ENCODE assay signal across 8 cellular contexts in genomic region chr15:63891079-63891762, GRCh38. TPM values are rescaled to one million over a fixed set of nuclear protein-coding genes. Genes with fewer than 3 reads are reported as not detected.
DNase-seq lines count a peak whose midpoint lies in the region; ATAC-seq, FAIRE-seq and TF ChIP-seq lines count a peak whose summit lies in the region.

No MANE protein-coding gene starts in this region.

- 0 out of 2 replicates have a peak overlapping the region, but pooled peaks have one; percentile 18 for H3K9ac ChIP-seq in Karpas-422 (ENCODE audit: low read length)

- peak in 1 of 2 donors; percentile 39 for ATAC-seq in activated T-cell treated with anti-CD3 and anti-CD28 coated beads, Interleukin-2, amount 50 U/mL, for 4 hours
- no peak for ATAC-seq in GM18498 (IDR thresholded peaks at IDR 0.05; ENCODE audit: unreplicated experiment)

- H3K27ac Mint-ChIP-seq in neural crest cell (ENCODE audit: unreplicated experiment) = peak overlapping the region; percentile 88

- H3K27ac ChIP-seq in Karpas-422 (ENCODE audit: low read length) (peak overlapping the region; percentile 89), Peyer's patch (peak overlapping the region in 2 of 4 donors; percentile 22 to 50)

- H3K9me3 Mint-ChIP-seq in activated T-cell treated with anti-CD3 and anti-CD28 coated beads, Interleukin-2, amount 50 U/mL, for 4 hours = no peaks in the 10 kb centered on the region
- no peaks in the 10 kb centered on the region for H3K9me3 Mint-ChIP-seq in neural crest cell

- TF ChIP-seq CTCF in D721Med (IDR thresholded peaks at IDR 0.05; ENCODE audit: insufficient read depth, missing control alignments) = peak; percentile 86
- TF ChIP-seq CTCF in Peyer's patch (IDR thresholded peaks at IDR 0.05) = peak; percentile 72 to 89 (median 85)
- TF ChIP-seq CTCF in fibroblast of pulmonary artery (IDR thresholded peaks at IDR 0.05; ENCODE audit: low read length, missing control alignments) = peak; percentile 89
- TF ChIP-seq CTCF in neural crest cell (conservative IDR thresholded peaks at IDR 0.05) = peak; percentile 95

- no peaks in the 10 kb centered on the region for H3K9me3 ChIP-seq in Karpas-422 (ENCODE audit: low read length)
- H3K9me3 ChIP-seq in Peyer's patch = no peaks in the 10 kb centered on the region

- H3K79me2 ChIP-seq in Karpas-422 (ENCODE audit: low read length) = no peaks in the 10 kb centered on the region

- no peaks in the 10 kb centered on the region for H3K27me3 ChIP-seq in Karpas-422 (ENCODE audit: low read length)
- H3K27me3 ChIP-seq in Peyer's patch = no peaks in the 10 kb centered on the region

- TF ChIP-seq POLR2A in Peyer's patch (IDR thresholded peaks at IDR 0.05) = no peak

- H3K4me1 ChIP-seq in Karpas-422 (ENCODE audit: low read length) = peaks cover 49% of the 10 kb centered on the region
- peaks cover 0 to 28% (median 20%) of the 10 kb centered on the region in 4 donors for H3K4me1 ChIP-seq in Peyer's patch

- no peak overlapping the region for H3K4me3 Mint-ChIP-seq in activated T-cell treated with anti-CD3 and anti-CD28 coated beads, Interleukin-2, amount 50 U/mL, for 4 hours
- H3K4me3 Mint-ChIP-seq in neural crest cell = no peak overlapping the region

- H3K36me3 Mint-ChIP-seq in activated T-cell treated with anti-CD3 and anti-CD28 coated beads, Interleukin-2, amount 50 U/mL, for 4 hours (ENCODE audit: insufficient read depth) = no peaks in the 10 kb centered on the region
- no peaks in the 10 kb centered on the region for H3K36me3 Mint-ChIP-seq in neural crest cell (ENCODE audit: low read depth)

- no peaks in the 10 kb centered on the region for H3K9me2 ChIP-seq in Karpas-422 (replicated peaks; ENCODE audit: insufficient read depth, low read length)

- H3K27me3 Mint-ChIP-seq in activated T-cell treated with anti-CD3 and anti-CD28 coated beads, Interleukin-2, amount 50 U/mL, for 4 hours (ENCODE audit: low read depth) = no peaks in the 10 kb centered on the region
- H3K27me3 Mint-ChIP-seq in neural crest cell (ENCODE audit: low read depth) = no peaks in the 10 kb centered on the region

- FAIRE-seq in D721Med (lab: Jason Lieb, UNC) = no peak

- DNase-seq in D721Med (ENCODE audit: insufficient read length, low spot score) (peak; percentile 62), Karpas-422 (peak; percentile 92), Peyer's patch (peak; percentile 80 to 92 (median 85)), fibroblast of pulmonary artery (ENCODE audit: low read depth) (peak; percentile 85), neural crest cell (ENCODE audit: low read depth, low spot score) (peak; percentile 90), stromal cell of bone marrow (ENCODE audit: low read depth) (peak; percentile 41)
- DNase-seq in activated T-cell treated with anti-CD3 and anti-CD28 coated beads, Interleukin-2, amount 50 U/mL, for 4 hours = peak; percentile 75

- H2AFZ ChIP-seq in Karpas-422 (ENCODE audit: low read length) = 0 out of 2 replicates have a peak overlapping the region, but pooled peaks have one; percentile 14

- H3K4me2 ChIP-seq in Karpas-422 (ENCODE audit: low read depth, low read length, poor library complexity, severe bottlenecking) = no peak overlapping the region

- no peaks in the 10 kb centered on the region for H4K20me1 ChIP-seq in Karpas-422 (ENCODE audit: insufficient read depth, low read depth, low read length)

- H3K4me1 Mint-ChIP-seq in activated T-cell treated with anti-CD3 and anti-CD28 coated beads, Interleukin-2, amount 50 U/mL, for 4 hours (ENCODE audit: low read depth) = peaks cover 54% of the 10 kb centered on the region
- peaks cover 14% of the 10 kb centered on the region for H3K4me1 Mint-ChIP-seq in neural crest cell

- H3K4me3 ChIP-seq in Karpas-422 (ENCODE audit: low read length) = no peak overlapping the region
- no peak overlapping the region for H3K4me3 ChIP-seq in Peyer's patch
- H3K4me3 ChIP-seq in fibroblast of pulmonary artery (replicated peaks; ENCODE audit: low read depth, low read length) = no peak overlapping the region

- no peaks in the 10 kb centered on the region for H3K36me3 ChIP-seq in Karpas-422 (ENCODE audit: insufficient read depth, low read length)
- no peaks in the 10 kb centered on the region for H3K36me3 ChIP-seq in Peyer's patch

RNA-seq across cellular contexts. Expression of gene HERC1, which starts 57.5 kb away (rescaled TPM):
- 134 and 151 TPM in 2 replicates for total RNA-seq in Karpas-422 (2014; rRNA removed; shearing (Covaris generic); ENCODE audit: low replicate concordance)
- total RNA-seq in Peyer's patch (100 to 1,000 TPM in 3 of 4 donors, 10 to 100 TPM in 1; 76.0 to 176 (median 102) TPM), neural crest cell (57.4 and 60.9 TPM in 2 replicates)
- total RNA-seq in activated T-cell treated with anti-CD3 and anti-CD28 coated beads, Interleukin-2, amount 50 U/mL, for 4 hours = 10 to 100 TPM; 38.7 to 47.2 (median 42.5) TPM

Comparison
In these comparisons a context has a peak if more than half of its experiments do, and no peak if none do; other contexts are left out.
1. DNase-seq: peak in every context shown above with its lines; median percentile 92 in Karpas-422; 90 in neural crest cell; 85 in Peyer's patch; 85 in fibroblast of pulmonary artery; 75 in activated T-cell treated with anti-CD3 and anti-CD28 coated beads, Interleukin-2, amount 50 U/mL, for 4 hours; 62 in D721Med; 41 in stromal cell of bone marrow.